Comparison of ENCODE assay signal across 13 cellular contexts in the genomic region with DNA sequence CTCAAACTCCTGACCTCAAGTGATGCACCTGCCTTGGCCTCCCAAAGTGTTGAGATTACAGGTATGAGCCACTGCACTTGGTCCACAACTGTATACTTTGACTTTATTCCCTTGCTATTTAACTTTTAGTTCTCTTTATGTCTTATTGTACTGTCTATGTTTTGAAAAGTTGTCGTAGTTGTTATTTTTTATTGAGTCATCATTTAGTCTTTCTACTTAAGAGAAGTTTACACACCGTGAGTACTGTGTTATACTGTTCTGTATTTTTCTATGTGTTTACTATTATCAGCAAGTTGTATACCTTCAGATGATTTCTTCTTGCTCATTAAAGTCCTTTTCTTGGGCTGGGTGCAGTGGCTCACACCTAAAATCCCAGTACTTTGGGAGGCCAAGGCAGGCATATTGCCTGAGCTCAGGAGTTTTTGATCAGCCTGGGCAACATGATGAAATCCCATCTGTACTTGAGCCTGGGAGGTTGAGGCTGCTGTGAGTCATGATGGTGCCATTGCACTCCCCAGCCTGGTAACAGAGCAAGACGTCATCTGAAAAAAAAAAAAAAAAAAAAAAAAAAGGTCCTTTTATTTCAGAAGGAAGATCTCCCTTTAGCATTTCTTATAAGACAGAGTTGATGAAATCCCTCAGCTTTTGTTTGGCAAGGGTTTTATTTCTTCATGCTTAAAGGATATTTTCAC. TPM values are rescaled to one million over a fixed set of nuclear protein-coding genes. Genes with fewer than 3 reads are reported as not detected.
DNase-seq lines count a peak whose midpoint lies in the region; ATAC-seq, FAIRE-seq and TF ChIP-seq lines count a peak whose summit lies in the region.
"Had no signal": no experiment of that assay in that cellular context is flagged by ENCODE, and none has a peak within 500 bp of the region (broad histone marks: within the 10 kb centered on the region; RNA-seq: fewer than 3 reads in every experiment).

No MANE protein-coding gene starts in this region.

- H3K9me3 ChIP-seq in astrocyte (ENCODE audit: insufficient read depth, low read depth, low read length) = no peaks in the 10 kb centered on the region
- H3K9me3 ChIP-seq in T-helper 17 cell (ENCODE audit: control insufficient read depth, low read length, poor library complexity, severe bottlenecking) = no peaks in the 10 kb centered on the region

- H3K27ac ChIP-seq in astrocyte (ENCODE audit: low read depth, low read length) = no peak overlapping the region

- H3K27me3 ChIP-seq in BJ (ENCODE audit: control insufficient read depth, insufficient read depth, low read length) (no peaks in the 10 kb centered on the region), astrocyte (ENCODE audit: insufficient read depth, low read length) (no peaks in the 10 kb centered on the region)

- peaks cover 2% of the 10 kb centered on the region for H3K36me3 Mint-ChIP-seq in astrocyte (ENCODE audit: low read depth, unreplicated experiment)
- peaks cover 2% of the 10 kb centered on the region for H3K36me3 Mint-ChIP-seq in T-helper 17 cell (ENCODE audit: low read depth)

- DNase-seq in BJ (ENCODE audit: low read depth) (peak; percentile 34), LHCN-M2 (ENCODE audit: low read depth) (peak; percentile 81), astrocyte (ENCODE audit: low read depth) (peak; percentile 68), iris pigment epithelial cell (ENCODE audit: low read depth) (peak; percentile 97), NCI-H2196 (lab: John Stamatoyannopoulos, UW; ENCODE audit: unreplicated experiment) (no peak), DMS 273 (lab: John Stamatoyannopoulos, UW; ENCODE audit: unreplicated experiment) (no peak), T-helper 17 cell (no peak)
- DNase-seq: activated CD8-positive, alpha-beta T cell treated with anti-CD3 and anti-CD28 coated beads, Interleukin-2, amount 10 ng/mL, durations not matched to agents 7 days and 5 days; cerebellar nuclear complex; NCI-H2227 treated with DMSO at 0.1 percent for 48 hours had no signal

- no peak overlapping the region for H2AFZ ChIP-seq in astrocyte (ENCODE audit: low read depth, low read length)

- CTCF ChIA-PET in BJ (lab: Yijun Ruan, JAX) = interaction anchor here (1.3 to 1.6 kb wide), 3 partner anchors 17 to 199 kb away, joined by 4 to 5 read pairs (median 4); no protein-coding TSS in a partner anchor

- ATAC-seq in T-helper 17 cell (no peak), HG03097 (IDR thresholded peaks at IDR 0.05; ENCODE audit: low FRiP score, unreplicated experiment) (no peak)
- ATAC-seq: activated CD8-positive, alpha-beta T cell treated with anti-CD3 and anti-CD28 coated beads, Interleukin-2, amount 10 ng/mL, durations not matched to agents 7 days and 5 days had no signal

- no peaks in the 10 kb centered on the region for H3K79me2 ChIP-seq in astrocyte (ENCODE audit: insufficient read depth, low read length)

- no peak overlapping the region for H3K4me3 Mint-ChIP-seq in astrocyte (ENCODE audit: unreplicated experiment)
- H3K4me3 Mint-ChIP-seq in T-helper 17 cell = no peak overlapping the region
- H3K4me3 Mint-ChIP-seq: activated CD8-positive, alpha-beta T cell treated with anti-CD3 and anti-CD28 coated beads, Interleukin-2, amount 10 ng/mL, durations not matched to agents 7 days and 5 days; nephron had no signal

- no peak overlapping the region for H3K9ac ChIP-seq in astrocyte (ENCODE audit: low read length)

- H3K27ac Mint-ChIP-seq in astrocyte (ENCODE audit: unreplicated experiment) (peak overlapping the region; percentile 85), T-helper 17 cell (no peak overlapping the region)
- H3K27ac Mint-ChIP-seq: activated CD8-positive, alpha-beta T cell treated with anti-CD3 and anti-CD28 coated beads, Interleukin-2, amount 10 ng/mL, durations not matched to agents 7 days and 5 days; nephron had no signal

- peaks cover 17% of the 10 kb centered on the region for H3K9me3 Mint-ChIP-seq in astrocyte (ENCODE audit: unreplicated experiment)

- POLR2A ChIA-PET in BJ (lab: Charles Lee) = interaction anchor here (0.6 to 0.7 kb wide), 2 partner anchors 17 to 94 kb away, joined by 3 to 9 read pairs; no protein-coding TSS in a partner anchor

- H3K4me2 ChIP-seq in astrocyte (ENCODE audit: low read length) = no peak overlapping the region

- TF ChIP-seq CTCF in BJ (IDR thresholded peaks at IDR 0.05; ENCODE audit: insufficient read depth, low read depth, low read length) (no peak), astrocyte (IDR thresholded peaks at IDR 0.05; ENCODE audit: insufficient read depth, low read depth, low read length) (no peak)

- no peaks in the 10 kb centered on the region for H3K4me1 ChIP-seq in astrocyte (ENCODE audit: insufficient read depth, low read length)

- H3K4me1 Mint-ChIP-seq in astrocyte (ENCODE audit: low read depth, unreplicated experiment) (no peaks in the 10 kb centered on the region), T-helper 17 cell (peaks cover 7% of the 10 kb centered on the region)
- H3K4me1 Mint-ChIP-seq: nephron had no signal

- H3K27me3 Mint-ChIP-seq in astrocyte (ENCODE audit: low read depth, unreplicated experiment) (no peaks in the 10 kb centered on the region), T-helper 17 cell (no peaks in the 10 kb centered on the region)

- H4K20me1 ChIP-seq in astrocyte (ENCODE audit: insufficient read depth, low read length) = no peaks in the 10 kb centered on the region

- peak; percentile 34 for FAIRE-seq in astrocyte (lab: Jason Lieb, UNC)

- H3K4me3 ChIP-seq in BJ (ENCODE audit: low read depth, low read length) = no peak overlapping the region
- no peak overlapping the region for H3K4me3 ChIP-seq in astrocyte (ENCODE audit: insufficient read depth, low read depth, low read length)
- H3K4me3 ChIP-seq: skin epidermis had no signal

- H3K36me3 ChIP-seq in BJ (ENCODE audit: control insufficient read depth, insufficient read depth, low read length) (no peaks in the 10 kb centered on the region), astrocyte (ENCODE audit: insufficient read depth, low read length) (no peaks in the 10 kb centered on the region)

RNA-seq across cellular contexts. Expression of a gene that starts 47.7 kb away (rescaled TPM):
- 8.8 and 21.9 TPM in 2 replicates for polyA plus RNA-seq in BJ (2011; rRNA removed)
- polyA minus RNA-seq in BJ (2011; rRNA and poly(A)+ RNA removed) = 4.1 and 5.0 TPM in 2 replicates
- total RNA-seq in LHCN-M2 (2014; rRNA removed) (0.57 and 0.90 TPM in 2 replicates), astrocyte (0.14 TPM in 1 of 2 replicates, not detected in the other), T-helper 17 cell (not detected)
- polyA plus RNA-seq in LHCN-M2 (2012) = 1.9 TPM
- total RNA-seq: activated CD8-positive, alpha-beta T cell treated with anti-CD3 and anti-CD28 coated beads, Interleukin-2, amount 10 ng/mL, durations not matched to agents 7 days and 5 days had no signal

Comparison
In these comparisons a context has a peak if more than half of its experiments do, and no peak if none do; other contexts are left out.
1. DNase-seq: peak in BJ (single experiment), LHCN-M2 (single experiment), astrocyte (single experiment) and iris pigment epithelial cell (single experiment); none in NCI-H2196 (single experiment), DMS 273 (single experiment) and T-helper 17 cell (0 of 3).